In the genomic region with DNA sequence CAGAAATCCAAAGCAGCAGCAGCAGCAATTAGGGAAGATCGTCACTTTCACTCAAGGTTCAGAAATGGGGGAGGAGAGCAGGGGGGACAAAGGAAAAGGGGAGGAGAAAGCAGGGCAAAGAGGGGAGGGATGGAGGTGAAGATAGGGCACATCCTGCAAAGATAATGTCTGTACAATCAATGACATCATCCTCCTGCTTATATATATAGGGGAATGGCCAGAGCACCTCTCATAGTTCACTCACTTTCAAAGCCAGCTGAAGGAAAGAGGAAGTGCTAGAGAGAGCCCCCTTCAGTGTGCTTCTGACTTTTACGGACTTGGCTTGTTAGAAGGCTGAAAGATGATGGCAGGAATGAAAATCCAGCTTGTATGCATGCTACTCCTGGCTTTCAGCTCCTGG, we compare ENCODE assay signal across 8 cellular contexts. TPM values are rescaled to one million over a fixed set of nuclear protein-coding genes. Genes with fewer than 3 reads are reported as not detected.
DNase-seq lines count a peak whose midpoint lies in the region; ATAC-seq lines count a peak whose summit lies in the region.
"Had no signal": no experiment of that assay in that cellular context is flagged by ENCODE, and none has a peak within 500 bp of the region (broad histone marks: within the 10 kb centered on the region; RNA-seq: fewer than 3 reads in every experiment).

A gene with protein sequence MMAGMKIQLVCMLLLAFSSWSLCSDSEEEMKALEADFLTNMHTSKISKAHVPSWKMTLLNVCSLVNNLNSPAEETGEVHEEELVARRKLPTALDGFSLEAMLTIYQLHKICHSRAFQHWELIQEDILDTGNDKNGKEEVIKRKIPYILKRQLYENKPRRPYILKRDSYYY (plus strand): TSS at position 232 of the 400 bp plus-strand sequence. CDS start 109 bp downstream, at position 341.

- peak; percentile 92 for ATAC-seq in GM19397 (IDR thresholded peaks at IDR 0.05; ENCODE audit: unreplicated experiment)
- peak; percentile 51 for ATAC-seq in HG03066 (IDR thresholded peaks at IDR 0.05; ENCODE audit: low read depth, unreplicated experiment)
- peak; percentile 42 to 61 for ATAC-seq in naive B cell (ENCODE audit: low read depth in 2 of 2)
- ATAC-seq in activated naive CD8-positive, alpha-beta T cell treated with anti-CD3 and anti-CD28 coated beads, Interleukin-2, amount 50 U/mL, for 24 hours, result no peak
- ATAC-seq: Panc1 had no signal

- H3K9me3 Mint-ChIP-seq in naive B cell, result no peaks in the 10 kb centered on the region
- no peaks in the 10 kb centered on the region for H3K9me3 Mint-ChIP-seq in activated naive CD8-positive, alpha-beta T cell treated with anti-CD3 and anti-CD28 coated beads, Interleukin-2, amount 50 U/mL, for 24 hours

- peaks cover 0 to 4% (median 0%) of the 10 kb centered on the region in 3 donors for H3K4me1 Mint-ChIP-seq in naive B cell
- H3K4me1 Mint-ChIP-seq in activated naive CD8-positive, alpha-beta T cell treated with anti-CD3 and anti-CD28 coated beads, Interleukin-2, amount 50 U/mL, for 24 hours, result no peaks in the 10 kb centered on the region

- no peaks in the 10 kb centered on the region for H3K27me3 Mint-ChIP-seq in naive B cell
- no peaks in the 10 kb centered on the region for H3K27me3 Mint-ChIP-seq in activated naive CD8-positive, alpha-beta T cell treated with anti-CD3 and anti-CD28 coated beads, Interleukin-2, amount 50 U/mL, for 24 hours

- no peaks in the 10 kb centered on the region for H3K36me3 Mint-ChIP-seq in naive B cell
- no peaks in the 10 kb centered on the region for H3K36me3 Mint-ChIP-seq in activated naive CD8-positive, alpha-beta T cell treated with anti-CD3 and anti-CD28 coated beads, Interleukin-2, amount 50 U/mL, for 24 hours (ENCODE audit: low read depth)

- DNase-seq in OCI-M1 (lab: John Stamatoyannopoulos, UW), result peak; percentile 88
- DNase-seq in naive B cell, result no peak
- no peak for DNase-seq in activated naive CD8-positive, alpha-beta T cell treated with anti-CD3 and anti-CD28 coated beads, Interleukin-2, amount 50 U/mL, for 24 hours
- no peak for DNase-seq in GM19240 (ENCODE audit: insufficient read length, low spot score)
- DNase-seq in activated effector memory CD4-positive, alpha-beta T cell treated with anti-CD3 and anti-CD28 coated beads, Interleukin-2, amount 50 U/mL, for 16 hours, result no peak

- H3K4me3 Mint-ChIP-seq in naive B cell, result no peak within 1 kb of the TSS
- no peak within 1 kb of the TSS for H3K4me3 Mint-ChIP-seq in activated naive CD8-positive, alpha-beta T cell treated with anti-CD3 and anti-CD28 coated beads, Interleukin-2, amount 50 U/mL, for 24 hours

- H3K27ac Mint-ChIP-seq in naive B cell, result peak within 1 kb of the TSS in 1 of 6 donors; percentile 23
- no peak within 1 kb of the TSS for H3K27ac Mint-ChIP-seq in activated naive CD8-positive, alpha-beta T cell treated with anti-CD3 and anti-CD28 coated beads, Interleukin-2, amount 50 U/mL, for 24 hours

RNA-seq across cellular contexts. Expression of the gene that starts here (rescaled TPM):
- not detected for polyA plus RNA-seq in naive B cell (ENCODE audit: low read depth in 6 of 6)

Comparison
In these comparisons a context has a peak if more than half of its experiments do, and no peak if none do; other contexts are left out.
1. Peak in ATAC-seq in naive B cell; RNA of the gene not detected or under 1 TPM.